Comparison of ENCODE assay signal across 8 cellular contexts in genomic region chr11:60970369-60970774, GRCh38. TPM values are rescaled to one million over a fixed set of nuclear protein-coding genes. Genes with fewer than 3 reads are reported as not detected.
A peak's percentile ranks its signal among the peaks of the same experiment; 100 is the strongest.
DNase-seq lines count a peak whose midpoint lies in the region; FAIRE-seq and TF ChIP-seq lines count a peak whose summit lies in the region.

No MANE protein-coding gene starts in this region.

- no peak overlapping the region for H3K4me3 Mint-ChIP-seq in astrocyte (ENCODE audit: unreplicated experiment)

- POLR2A ChIA-PET in GM10248 (lab: Yijun Ruan, JAX), result no interaction called here

- H3K79me2 ChIP-seq in astrocyte (ENCODE audit: insufficient read depth, low read length), result no peaks in the 10 kb centered on the region

- DNase-seq in GM10248 (ENCODE audit: extremely low spot score) (peak; percentile 81), HuH-7.5 (ENCODE audit: low spot score) (peak; percentile 74), T-helper 22 cell (ENCODE audit: low read depth) (peak; percentile 61), astrocyte (ENCODE audit: low read depth) (no peak), kidney (no peak), epidermal melanocyte (ENCODE audit: insufficient read length, low spot score) (no peak), DMS79 (lab: John Stamatoyannopoulos, UW) (no peak)
- DNase-seq in stimulated activated CD4-positive, alpha-beta T cell treated with anti-CD3 and anti-CD28 coated beads, TNF-alpha, amount 100 ng/mL, for 24 hours (ENCODE audit: low read depth in 3 of 3), result peak; percentile 71 to 83 (median 71)

- no peak overlapping the region for H2AFZ ChIP-seq in astrocyte (ENCODE audit: low read depth, low read length)

- no peaks in the 10 kb centered on the region for H4K20me1 ChIP-seq in astrocyte (ENCODE audit: insufficient read depth, low read length)

- peaks cover 6% of the 10 kb centered on the region for H3K27me3 ChIP-seq in astrocyte (ENCODE audit: insufficient read depth, low read length)

- intact Hi-C loops in kidney (cut with DNase I), result no loop called here

- peaks cover 10% of the 10 kb centered on the region for H3K9me3 Mint-ChIP-seq in astrocyte (ENCODE audit: unreplicated experiment)

- peaks cover 40% of the 10 kb centered on the region for H3K27me3 Mint-ChIP-seq in astrocyte (ENCODE audit: low read depth, unreplicated experiment)

- no peaks in the 10 kb centered on the region for H3K36me3 Mint-ChIP-seq in astrocyte (ENCODE audit: low read depth, unreplicated experiment)

- no peaks in the 10 kb centered on the region for H3K4me1 Mint-ChIP-seq in astrocyte (ENCODE audit: low read depth, unreplicated experiment)

- TF ChIP-seq CTCF in GM10248 (IDR thresholded peaks at IDR 0.05; ENCODE audit: control extremely low read depth, extremely low read depth, low read depth, missing control alignments), result peak; percentile 90
- TF ChIP-seq CTCF in astrocyte (IDR thresholded peaks at IDR 0.05; ENCODE audit: insufficient read depth, low read depth, low read length), result peak; percentile 67
- peak; percentile 82 for TF ChIP-seq CTCF in kidney (IDR thresholded peaks at IDR 0.05; ENCODE audit: borderline replicate concordance, extremely low read depth, insufficient read depth)

- H3K9me3 ChIP-seq in astrocyte (ENCODE audit: insufficient read depth, low read depth, low read length) (no peaks in the 10 kb centered on the region), kidney (ENCODE audit: control insufficient read depth in 1 of 2, low read length in 2 of 2) (peaks cover 0 to 3% of the 10 kb centered on the region in 2 donors)

- H3K4me3 ChIP-seq in astrocyte (ENCODE audit: insufficient read depth, low read depth, low read length), result no peak overlapping the region
- H3K4me3 ChIP-seq in kidney (ENCODE audit: low read length in 2 of 2), result no peak overlapping the region

- CTCF ChIA-PET in GM10248 (lab: Yijun Ruan, JAX), result interaction anchor here (0.6 to 4.3 kb wide), 33 partner anchors 9 to 217 kb away, joined by 3 to 24 read pairs (median 6); no protein-coding TSS in a partner anchor

- no peak overlapping the region for H3K27ac Mint-ChIP-seq in astrocyte (ENCODE audit: unreplicated experiment)

- no peaks in the 10 kb centered on the region for H3K4me1 ChIP-seq in astrocyte (ENCODE audit: insufficient read depth, low read length)
- no peaks in the 10 kb centered on the region for H3K4me1 ChIP-seq in kidney (ENCODE audit: control insufficient read depth in 1 of 2, insufficient read depth in 1 of 2, low read depth in 1 of 2, low read length in 2 of 2)

- no peaks in the 10 kb centered on the region for H3K36me3 ChIP-seq in astrocyte (ENCODE audit: insufficient read depth, low read length)
- H3K36me3 ChIP-seq in kidney (ENCODE audit: control insufficient read depth in 1 of 2, insufficient read depth in 2 of 2, low read length in 2 of 2), result no peaks in the 10 kb centered on the region

- H3K27ac ChIP-seq in astrocyte (ENCODE audit: low read depth, low read length), result no peak overlapping the region
- H3K27ac ChIP-seq in kidney (ENCODE audit: low read depth in 2 of 2, low read length in 2 of 2), result no peak overlapping the region

- H3K9ac ChIP-seq in astrocyte (ENCODE audit: low read length), result no peak overlapping the region
- no peak overlapping the region for H3K9ac ChIP-seq in kidney (ENCODE audit: low read length in 2 of 2)

- no peak overlapping the region for H3K4me2 ChIP-seq in astrocyte (ENCODE audit: low read length)

- FAIRE-seq in astrocyte (lab: Jason Lieb, UNC) (no peak), kidney (lab: Jason Lieb, UNC) (no peak)

RNA-seq across cellular contexts. Expression of gene CD6, which starts 1.1 kb away (rescaled TPM):
- total RNA-seq in astrocyte (0.39 and 0.58 TPM in 2 replicates), kidney (6.7 TPM)
- polyA plus RNA-seq in kidney (ENCODE audit: insufficient read depth, low read depth, low replicate concordance), result 0.24 TPM

RNA-seq across cellular contexts. Expression of gene SLC15A3, which starts 18.4 kb away (rescaled TPM):
- total RNA-seq in astrocyte (66.3 and 87.8 TPM in 2 replicates), kidney (27.0 TPM)
- 26.6 TPM for polyA plus RNA-seq in kidney (ENCODE audit: insufficient read depth, low read depth, low replicate concordance)

RNA-seq across cellular contexts. Expression of gene TMEM132A, which starts 46.1 kb away (rescaled TPM):
- 117 TPM in 2 replicates for total RNA-seq in astrocyte
- total RNA-seq in kidney, result 19.1 TPM
- polyA plus RNA-seq in kidney (ENCODE audit: insufficient read depth, low read depth, low replicate concordance), result 17.2 TPM

RNA-seq across cellular contexts. Expression of gene TMEM109, which starts 56.4 kb away (rescaled TPM):
- total RNA-seq in astrocyte (72.8 and 72.9 TPM in 2 replicates), kidney (130 TPM)
- polyA plus RNA-seq in kidney (ENCODE audit: insufficient read depth, low read depth, low replicate concordance), result 139 TPM

Comparison
In these comparisons a context has a peak if more than half of its experiments do, and no peak if none do; other contexts are left out.
1. DNase-seq: peak in GM10248 (single experiment), HuH-7.5 (single experiment), T-helper 22 cell (single experiment) and stimulated activated CD4-positive, alpha-beta T cell treated with anti-CD3 and anti-CD28 coated beads, TNF-alpha, amount 100 ng/mL, for 24 hours (3 of 3); none in astrocyte (single experiment), kidney (single experiment), epidermal melanocyte (single experiment) and DMS79 (single experiment).
2. Peak in every context shown above with its lines, with median percentiles within 50 percentile points of each other: CTCF ChIP-seq.